ENCODE assay signal across 8 cellular contexts in the genomic region with DNA sequence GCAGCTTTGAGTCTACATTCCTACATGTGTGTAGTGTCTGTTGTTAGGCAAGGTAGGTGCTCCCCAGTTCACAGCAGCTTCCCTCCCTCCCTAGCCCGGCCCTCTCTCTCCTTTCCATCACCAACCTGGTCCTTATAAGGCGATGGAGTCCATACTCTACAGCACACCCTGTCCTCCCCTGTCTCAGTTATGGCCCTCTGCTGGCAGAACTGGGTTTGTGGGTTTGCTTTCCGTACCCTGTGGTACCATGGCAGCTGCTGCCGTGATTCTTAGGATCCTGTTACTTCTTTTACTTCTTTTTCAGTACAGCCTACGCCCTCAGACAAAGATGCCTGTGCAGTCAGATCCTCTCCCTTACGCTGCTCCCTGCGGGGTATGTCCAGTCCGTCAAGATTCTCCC. TPM values are rescaled to one million over a fixed set of nuclear protein-coding genes. Genes with fewer than 3 reads are reported as not detected.
DNase-seq lines count a peak whose midpoint lies in the region; ATAC-seq lines count a peak whose summit lies in the region.

No MANE protein-coding gene starts in this region.

- no peak overlapping the region for H3K4me3 Mint-ChIP-seq in activated T-helper 1 cell treated with anti-CD3 and anti-CD28 coated beads, Interleukin-12 subunit alpha, Interleukin-12 subunit beta, Interleukin-2, Interleukin-4 antibody, amounts not matched to agents 30 ng/mL and 10 ng/mL and 1 ng/mL, durations not matched to agents 14 hours and 24 hours and 36 hours
- H3K4me3 Mint-ChIP-seq in activated CD8-positive, alpha-beta memory T cell treated with anti-CD3 and anti-CD28 coated beads, Interleukin-2, amount 10 ng/mL, durations not matched to agents 7 days and 5 days = no peak overlapping the region

- no peaks in the 10 kb centered on the region for H3K4me1 Mint-ChIP-seq in activated T-helper 1 cell treated with anti-CD3 and anti-CD28 coated beads, Interleukin-12 subunit alpha, Interleukin-12 subunit beta, Interleukin-2, Interleukin-4 antibody, amounts not matched to agents 30 ng/mL and 10 ng/mL and 1 ng/mL, durations not matched to agents 14 hours and 24 hours and 36 hours (ENCODE audit: low read depth)
- H3K4me1 Mint-ChIP-seq in activated CD8-positive, alpha-beta memory T cell treated with anti-CD3 and anti-CD28 coated beads, Interleukin-2, amount 10 ng/mL, durations not matched to agents 7 days and 5 days = no peaks in the 10 kb centered on the region

- H3K27ac Mint-ChIP-seq in activated T-helper 1 cell treated with anti-CD3 and anti-CD28 coated beads, Interleukin-12 subunit alpha, Interleukin-12 subunit beta, Interleukin-2, Interleukin-4 antibody, amounts not matched to agents 30 ng/mL and 10 ng/mL and 1 ng/mL, durations not matched to agents 14 hours and 24 hours and 36 hours = no peak overlapping the region
- no peak overlapping the region for H3K27ac Mint-ChIP-seq in activated CD8-positive, alpha-beta memory T cell treated with anti-CD3 and anti-CD28 coated beads, Interleukin-2, amount 10 ng/mL, durations not matched to agents 7 days and 5 days

- intact Hi-C loops in activated T-helper 1 cell treated with anti-CD3 and anti-CD28 coated beads, Interleukin-12 subunit alpha, Interleukin-12 subunit beta, Interleukin-2, Interleukin-4 antibody, amounts not matched to agents 30 ng/mL and 10 ng/mL and 1 ng/mL, durations not matched to agents 14 hours and 24 hours and 36 hours (cut with micrococcal nuclease) = no loop called here

- in situ Hi-C loops in KBM-7 (cut with MboI; ENCODE audit: low pct_unique_long_range_greater_than_20kb, low sequenced_read_pairs) = no loop called here

- DNase-seq in activated T-helper 1 cell treated with Interleukin-2 at 50 U/mL for 16 hours (ENCODE audit: low read depth) = peak; percentile 3
- DNase-seq in activated T-helper 1 cell treated with anti-CD3 and anti-CD28 coated beads, Interleukin-12 subunit alpha, Interleukin-12 subunit beta, Interleukin-2, Interleukin-4 antibody, amounts not matched to agents 30 ng/mL and 10 ng/mL and 1 ng/mL, durations not matched to agents 14 hours and 24 hours and 36 hours (ENCODE audit: low spot score) = no peak
- DNase-seq in KBM-7 = peak; percentile 53
- DNase-seq in activated T-cell treated with anti-CD3 and anti-CD28 coated beads, Interleukin-2, amount 50 U/mL, for 1 hour = peak; percentile 35
- DNase-seq in islet precursor cell = peak; percentile 70
- no peak for DNase-seq in anterior cingulate cortex (lab: John Stamatoyannopoulos, UW)
- no peak for DNase-seq in activated CD8-positive, alpha-beta memory T cell treated with anti-CD3 and anti-CD28 coated beads, Interleukin-2, amount 10 ng/mL, durations not matched to agents 7 days and 5 days

- ATAC-seq in GM21447 (IDR thresholded peaks at IDR 0.05; ENCODE audit: unreplicated experiment) = no peak
- ATAC-seq in activated CD8-positive, alpha-beta memory T cell treated with anti-CD3 and anti-CD28 coated beads, Interleukin-2, amount 10 ng/mL, durations not matched to agents 7 days and 5 days = no peak

- no peaks in the 10 kb centered on the region for H3K36me3 Mint-ChIP-seq in activated T-helper 1 cell treated with anti-CD3 and anti-CD28 coated beads, Interleukin-12 subunit alpha, Interleukin-12 subunit beta, Interleukin-2, Interleukin-4 antibody, amounts not matched to agents 30 ng/mL and 10 ng/mL and 1 ng/mL, durations not matched to agents 14 hours and 24 hours and 36 hours (ENCODE audit: low read depth)
- no peaks in the 10 kb centered on the region for H3K36me3 Mint-ChIP-seq in activated CD8-positive, alpha-beta memory T cell treated with anti-CD3 and anti-CD28 coated beads, Interleukin-2, amount 10 ng/mL, durations not matched to agents 7 days and 5 days

- CTCF ChIA-PET in activated CD8-positive, alpha-beta memory T cell treated with anti-CD3 and anti-CD28 coated beads, Interleukin-2, amount 10 ng/mL, durations not matched to agents 7 days and 5 days (lab: Charles Lee) = no interaction called here

- H3K27me3 Mint-ChIP-seq in activated T-helper 1 cell treated with anti-CD3 and anti-CD28 coated beads, Interleukin-12 subunit alpha, Interleukin-12 subunit beta, Interleukin-2, Interleukin-4 antibody, amounts not matched to agents 30 ng/mL and 10 ng/mL and 1 ng/mL, durations not matched to agents 14 hours and 24 hours and 36 hours (ENCODE audit: insufficient read depth) = no peaks in the 10 kb centered on the region
- no peaks in the 10 kb centered on the region for H3K27me3 Mint-ChIP-seq in activated CD8-positive, alpha-beta memory T cell treated with anti-CD3 and anti-CD28 coated beads, Interleukin-2, amount 10 ng/mL, durations not matched to agents 7 days and 5 days

- no peaks in the 10 kb centered on the region for H3K9me3 Mint-ChIP-seq in activated T-helper 1 cell treated with anti-CD3 and anti-CD28 coated beads, Interleukin-12 subunit alpha, Interleukin-12 subunit beta, Interleukin-2, Interleukin-4 antibody, amounts not matched to agents 30 ng/mL and 10 ng/mL and 1 ng/mL, durations not matched to agents 14 hours and 24 hours and 36 hours
- no peaks in the 10 kb centered on the region for H3K9me3 Mint-ChIP-seq in activated CD8-positive, alpha-beta memory T cell treated with anti-CD3 and anti-CD28 coated beads, Interleukin-2, amount 10 ng/mL, durations not matched to agents 7 days and 5 days (ENCODE audit: low read depth)

RNA-seq across cellular contexts. Expression of gene AK5, which starts 31.7 kb away (rescaled TPM):
- 0.39 TPM in 1 of 2 replicates, not detected in the other for total RNA-seq in activated T-helper 1 cell treated with anti-CD3 and anti-CD28 coated beads, Interleukin-12 subunit alpha, Interleukin-12 subunit beta, Interleukin-2, Interleukin-4 antibody, amounts not matched to agents 30 ng/mL and 10 ng/mL and 1 ng/mL, durations not matched to agents 14 hours and 24 hours and 36 hours
- total RNA-seq in activated CD8-positive, alpha-beta memory T cell treated with anti-CD3 and anti-CD28 coated beads, Interleukin-2, amount 10 ng/mL, durations not matched to agents 7 days and 5 days = not detected

Comparison
In these comparisons a context has a peak if more than half of its experiments do, and no peak if none do; other contexts are left out.
1. DNase-seq: peak in activated T-helper 1 cell treated with Interleukin-2 at 50 U/mL for 16 hours (single experiment), KBM-7 (single experiment), activated T-cell treated with anti-CD3 and anti-CD28 coated beads, Interleukin-2, amount 50 U/mL, for 1 hour (single experiment) and islet precursor cell (single experiment); none in activated T-helper 1 cell treated with anti-CD3 and anti-CD28 coated beads, Interleukin-12 subunit alpha, Interleukin-12 subunit beta, Interleukin-2, Interleukin-4 antibody, amounts not matched to agents 30 ng/mL and 10 ng/mL and 1 ng/mL, durations not matched to agents 14 hours and 24 hours and 36 hours (single experiment), anterior cingulate cortex (0 of 58) and activated CD8-positive, alpha-beta memory T cell treated with anti-CD3 and anti-CD28 coated beads, Interleukin-2, amount 10 ng/mL, durations not matched to agents 7 days and 5 days (single experiment).